Comparison of ENCODE assay signal across 16 cellular contexts in genomic region chr4:40337081-40337480, GRCh38. TPM values are rescaled to one million over a fixed set of nuclear protein-coding genes. Genes with fewer than 3 reads are reported as not detected.
"Had no signal": no experiment of that assay in that cellular context is flagged by ENCODE, and none has a peak within 500 bp of the region (broad histone marks: within the 10 kb centered on the region; RNA-seq: fewer than 3 reads in every experiment).

No MANE protein-coding gene starts in this region.

- H3K27me3 ChIP-seq: cardiac muscle cell, esophagus squamous epithelium, neutrophil, vagina had no signal

- H3K9me3 Mint-ChIP-seq: activated B cell treated with CpG ODN at 0.5 μM for 24 hours; immature natural killer cell; stimulated activated effector memory CD8-positive, alpha-beta T cell treated with anti-CD3 and anti-CD28 coated beads, Interleukin-12 subunit alpha, Interleukin-12 subunit beta, amount 100 ng/mL, for 72 hours had no signal

- H3K4me3 Mint-ChIP-seq: activated B cell treated with CpG ODN at 0.5 μM for 24 hours; activated CD4-positive, alpha-beta T cell treated with anti-CD3 and anti-CD28 coated beads, Interleukin-2, amount 10 ng/mL, durations not matched to agents 24 days and 14 days; immature natural killer cell; mesothelial cell of epicardium; stimulated activated effector memory CD8-positive, alpha-beta T cell treated with anti-CD3 and anti-CD28 coated beads, Interleukin-12 subunit alpha, Interleukin-12 subunit beta, amount 100 ng/mL, for 72 hours had no signal

- H3K27ac Mint-ChIP-seq: activated B cell treated with CpG ODN at 0.5 μM for 24 hours; activated CD4-positive, alpha-beta T cell treated with anti-CD3 and anti-CD28 coated beads, Interleukin-2, amount 10 ng/mL, durations not matched to agents 24 days and 14 days; immature natural killer cell; mesothelial cell of epicardium; progenitor cell of endocrine pancreas; stimulated activated effector memory CD8-positive, alpha-beta T cell treated with anti-CD3 and anti-CD28 coated beads, Interleukin-12 subunit alpha, Interleukin-12 subunit beta, amount 100 ng/mL, for 72 hours had no signal

- H3K9me3 ChIP-seq: esophagus squamous epithelium, lower lobe of right lung, neutrophil, tibial artery, vagina had no signal

- H3K4me1 Mint-ChIP-seq: activated B cell treated with CpG ODN at 0.5 μM for 24 hours, immature natural killer cell had no signal

- DNase-seq: activated B cell treated with CpG ODN at 0.5 μM for 24 hours; activated CD4-positive, alpha-beta T cell treated with anti-CD3 and anti-CD28 coated beads, Interleukin-2, amount 10 ng/mL, durations not matched to agents 24 days and 14 days; activated naive CD4-positive, alpha-beta T cell treated with Interleukin-2 at 50 U/mL for 16 hours; esophagus squamous epithelium; foreskin fibroblast; immature natural killer cell; lower lobe of right lung; right cardiac atrium; small intestine; tibial artery had no signal

- H3K36me3 ChIP-seq: cardiac muscle cell, esophagus squamous epithelium, lower lobe of right lung, neutrophil, tibial artery, vagina had no signal

- H3K4me3 ChIP-seq: cardiac muscle cell, esophagus squamous epithelium, lower lobe of right lung, tibial artery, vagina had no signal

- ATAC-seq: lower lobe of right lung; right cardiac atrium; stimulated activated effector memory CD8-positive, alpha-beta T cell treated with anti-CD3 and anti-CD28 coated beads, Interleukin-12 subunit alpha, Interleukin-12 subunit beta, amount 100 ng/mL, for 72 hours had no signal

- H3K36me3 Mint-ChIP-seq: mesothelial cell of epicardium; stimulated activated effector memory CD8-positive, alpha-beta T cell treated with anti-CD3 and anti-CD28 coated beads, Interleukin-12 subunit alpha, Interleukin-12 subunit beta, amount 100 ng/mL, for 72 hours had no signal

- H3K4me1 ChIP-seq: lower lobe of right lung, tibial artery, vagina had no signal

RNA-seq across cellular contexts. Expression of gene CHRNA9, which starts 1.9 kb away (rescaled TPM):
- total RNA-seq: activated CD4-positive, alpha-beta T cell treated with anti-CD3 and anti-CD28 coated beads, Interleukin-2, amount 10 ng/mL, durations not matched to agents 24 days and 14 days; cardiac muscle cell; esophagus squamous epithelium; lower lobe of right lung; mesothelial cell of epicardium; right cardiac atrium; vagina had no signal
